Comparison of ENCODE assay signal across 8 cellular contexts in genomic region chr4:42166186-42166585, GRCh38. TPM values are rescaled to one million over a fixed set of nuclear protein-coding genes. Genes with fewer than 3 reads are reported as not detected.
"Had no signal": no experiment of that assay in that cellular context is flagged by ENCODE, and none has a peak within 500 bp of the region (broad histone marks: within the 10 kb centered on the region; RNA-seq: fewer than 3 reads in every experiment).

No MANE protein-coding gene starts in this region.

RNA-seq across cellular contexts. Expression of gene BEND4, which starts 13.7 kb away (rescaled TPM):
- total RNA-seq: left ventricle myocardium inferior, left ventricle myocardium superior, lower leg skin, mammary epithelial cell, mesenteric fat pad, myocyte had no signal
- polyA plus RNA-seq: keratinocyte; mammary epithelial cell; naive thymus-derived CD4-positive, alpha-beta T cell had no signal
